ENCODE assay signal across 13 cellular contexts in the genomic region with DNA sequence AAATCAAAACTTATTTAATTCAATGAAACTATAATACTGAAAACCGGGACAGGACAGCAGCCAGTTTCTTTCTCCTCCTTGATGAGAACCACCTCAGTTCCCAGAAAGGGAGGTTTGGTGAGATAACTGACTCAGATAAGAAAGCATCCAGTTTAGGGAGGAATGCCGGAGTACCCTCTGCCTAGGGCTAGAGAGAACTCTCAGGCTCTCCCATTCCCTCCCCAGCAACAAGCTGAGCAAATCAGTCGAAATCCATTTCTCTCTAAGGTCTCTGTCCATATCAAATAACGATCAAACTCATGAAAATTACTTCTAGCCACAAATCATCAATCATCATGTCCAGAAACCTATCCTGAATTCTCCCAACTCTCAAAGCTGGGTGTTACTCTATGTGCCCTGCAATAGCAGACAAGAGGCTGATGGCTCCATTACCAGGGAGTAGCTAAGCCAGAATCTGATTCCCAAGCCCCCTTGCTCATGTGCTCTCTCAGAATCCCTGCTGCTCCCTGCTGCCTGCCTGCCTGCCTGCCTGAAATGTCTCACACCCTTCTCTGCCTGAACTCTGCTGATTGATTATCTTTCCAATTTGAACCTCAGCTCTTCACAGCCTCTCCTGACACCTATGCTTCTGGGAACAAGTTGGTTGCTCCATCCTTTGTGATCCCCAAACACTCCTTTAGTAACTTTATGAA. TPM values are rescaled to one million over a fixed set of nuclear protein-coding genes. Genes with fewer than 3 reads are reported as not detected.
DNase-seq lines count a peak whose midpoint lies in the region; ATAC-seq and TF ChIP-seq lines count a peak whose summit lies in the region.
"Had no signal": no experiment of that assay in that cellular context is flagged by ENCODE, and none has a peak within 500 bp of the region (broad histone marks: within the 10 kb centered on the region; RNA-seq: fewer than 3 reads in every experiment).

No MANE protein-coding gene starts in this region.

- H3K36me3 Mint-ChIP-seq in WTC11 (peaks cover 12% of the 10 kb centered on the region), glutamatergic neuron (ENCODE audit: unreplicated experiment) (peaks cover 4% of the 10 kb centered on the region)

- TF ChIP-seq POLR2A in stomach (IDR thresholded peaks at IDR 0.05), result no peak

- H3K9me3 ChIP-seq in heart right ventricle, result no peaks in the 10 kb centered on the region
- H3K9me3 ChIP-seq in stomach, result no peaks in the 10 kb centered on the region

- H3K4me3 Mint-ChIP-seq in WTC11 (no peak overlapping the region), glutamatergic neuron (ENCODE audit: unreplicated experiment) (peak overlapping the region; percentile 92)

- TF ChIP-seq EP300 in stomach (IDR thresholded peaks at IDR 0.05), result no peak

- H3K27ac ChIP-seq in heart right ventricle (peak overlapping the region in 9 of 10 donors; percentile 42 to 98 (median 83)), stomach (peak overlapping the region in 3 of 5 donors; percentile 13 to 95 (median 18))
- H3K27ac ChIP-seq: RWPE1 had no signal

- H3K36me3 ChIP-seq in heart right ventricle, result peaks cover 0 to 46% (median 13%) of the 10 kb centered on the region in 9 donors
- H3K36me3 ChIP-seq in stomach, result peaks cover 11 to 38% (median 27%) of the 10 kb centered on the region in 4 donors

- intact Hi-C loops in heart right ventricle (cut with DNase I), result loop anchor here in 7 of 10 donors (5.0 to 10.0 kb wide), 5 partner anchors 65 to 1602 kb away; a partner anchor contains a TSS
- intact Hi-C loops in left ventricle myocardium superior (cut with micrococcal nuclease), result no loop called here
- intact Hi-C loops in stomach (cut with DNase I; ENCODE audit: low total_unique reads), result loop anchor here (10.0 kb wide), 1 partner anchor 88 kb away; no protein-coding TSS in a partner anchor

- H3K4me3 ChIP-seq in heart right ventricle, result peak overlapping the region in 9 of 10 donors; percentile 14 to 95 (median 75)
- H3K4me3 ChIP-seq in stomach, result peak overlapping the region in 1 of 4 donors; percentile 67

- no peak for DNase-seq in heart right ventricle
- DNase-seq in left ventricle myocardium superior, result no peak
- DNase-seq in WTC11 (ENCODE audit: low spot score), result no peak
- no peak for DNase-seq in glutamatergic neuron
- no peak for DNase-seq in stomach
- DNase-seq in UCSD-AML1 (lab: John Stamatoyannopoulos, UW; ENCODE audit: unreplicated experiment), result no peak
- no peak for DNase-seq in dedifferentiated amniotic fluid mesenchymal stem cell (ENCODE audit: extremely low spot score)
- no peak for DNase-seq in SIG-M5 (lab: John Stamatoyannopoulos, UW)
- DNase-seq: activated CD4-positive, CD25-positive, alpha-beta regulatory T cell treated with anti-CD3 and anti-CD28 coated beads, Interleukin-2, amount 50 U/mL, for 72 hours; CD4-positive, CD25-positive, alpha-beta regulatory T cell; kidney had no signal

- H3K27ac Mint-ChIP-seq in WTC11, result peak overlapping the region; percentile 73
- peak overlapping the region; percentile 12 for H3K27ac Mint-ChIP-seq in glutamatergic neuron (ENCODE audit: unreplicated experiment)

- no peaks in the 10 kb centered on the region for H3K27me3 Mint-ChIP-seq in WTC11 (ENCODE audit: low read depth)
- H3K27me3 Mint-ChIP-seq in glutamatergic neuron (ENCODE audit: unreplicated experiment), result no peaks in the 10 kb centered on the region
- H3K27me3 Mint-ChIP-seq: CD4-positive, CD25-positive, alpha-beta regulatory T cell; progenitor cell of endocrine pancreas had no signal

- CTCF ChIA-PET in WTC11 (lab: Charles Lee), result interaction anchor here (0.5 to 3.4 kb wide), 5 partner anchors 11 to 152 kb away, joined by 3 to 25 read pairs (median 3); no protein-coding TSS in a partner anchor

- ATAC-seq in heart right ventricle (no peak), left ventricle myocardium superior (no peak), WTC11 (no peak)

- H3K9me3 Mint-ChIP-seq in WTC11, result no peaks in the 10 kb centered on the region
- peaks cover 1% of the 10 kb centered on the region for H3K9me3 Mint-ChIP-seq in glutamatergic neuron (ENCODE audit: unreplicated experiment)

- H3K4me1 ChIP-seq in heart right ventricle (peaks cover 4 to 61% (median 40%) of the 10 kb centered on the region in 9 donors), stomach (peaks cover 22 to 62% (median 39%) of the 10 kb centered on the region in 4 donors)

- WGBS in heart right ventricle, 2 donors, result 53 to 64% methylated on average over 4 of the region's 4 CpGs
- WGBS in stomach, 5 donors, result 72 to 89% (median 79%) methylated on average over 4 of the region's 4 CpGs

- H3K4me1 Mint-ChIP-seq in WTC11 (peaks cover 45% of the 10 kb centered on the region), glutamatergic neuron (ENCODE audit: low read depth, unreplicated experiment) (peaks cover 27% of the 10 kb centered on the region)

- H3K27me3 ChIP-seq in heart right ventricle, result no peaks in the 10 kb centered on the region
- no peaks in the 10 kb centered on the region for H3K27me3 ChIP-seq in stomach

- POLR2A ChIA-PET in WTC11 (lab: Charles Lee), result no interaction called here

- TF ChIP-seq CTCF in heart right ventricle (IDR thresholded peaks at IDR 0.05) (no peak), WTC11 (IDR thresholded peaks at IDR 0.05) (no peak), glutamatergic neuron (IDR thresholded peaks at IDR 0.05; ENCODE audit: partially characterized antibody, unreplicated experiment) (no peak), stomach (IDR thresholded peaks at IDR 0.05) (no peak)

TF ChIP-seq in WTC11, 78 proteins besides CTCF, POLR2A, EP300 and RAD21 (continues in another document):
- TF ChIP-seq ETV6 (CRISPR knock-in tag; IDR thresholded peaks at IDR 0.05) (no peak), ZBTB21 (CRISPR knock-in tag; IDR thresholded peaks at IDR 0.05; ENCODE audit: borderline replicate concordance) (no peak), NR1H2 (CRISPR knock-in tag; IDR thresholded peaks at IDR 0.05) (no peak), ZNF317 (CRISPR knock-in tag; IDR thresholded peaks at IDR 0.05; ENCODE audit: borderline replicate concordance, low read depth) (no peak), CREB1 (CRISPR knock-in tag; IDR thresholded peaks at IDR 0.05) (no peak)
- TF ChIP-seq, protein P1, sequence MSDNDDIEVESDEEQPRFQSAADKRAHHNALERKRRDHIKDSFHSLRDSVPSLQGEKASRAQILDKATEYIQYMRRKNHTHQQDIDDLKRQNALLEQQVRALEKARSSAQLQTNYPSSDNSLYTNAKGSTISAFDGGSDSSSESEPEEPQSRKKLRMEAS (CRISPR knock-in tag; IDR thresholded peaks at IDR 0.05), result no peak
- TF ChIP-seq, protein P2, sequence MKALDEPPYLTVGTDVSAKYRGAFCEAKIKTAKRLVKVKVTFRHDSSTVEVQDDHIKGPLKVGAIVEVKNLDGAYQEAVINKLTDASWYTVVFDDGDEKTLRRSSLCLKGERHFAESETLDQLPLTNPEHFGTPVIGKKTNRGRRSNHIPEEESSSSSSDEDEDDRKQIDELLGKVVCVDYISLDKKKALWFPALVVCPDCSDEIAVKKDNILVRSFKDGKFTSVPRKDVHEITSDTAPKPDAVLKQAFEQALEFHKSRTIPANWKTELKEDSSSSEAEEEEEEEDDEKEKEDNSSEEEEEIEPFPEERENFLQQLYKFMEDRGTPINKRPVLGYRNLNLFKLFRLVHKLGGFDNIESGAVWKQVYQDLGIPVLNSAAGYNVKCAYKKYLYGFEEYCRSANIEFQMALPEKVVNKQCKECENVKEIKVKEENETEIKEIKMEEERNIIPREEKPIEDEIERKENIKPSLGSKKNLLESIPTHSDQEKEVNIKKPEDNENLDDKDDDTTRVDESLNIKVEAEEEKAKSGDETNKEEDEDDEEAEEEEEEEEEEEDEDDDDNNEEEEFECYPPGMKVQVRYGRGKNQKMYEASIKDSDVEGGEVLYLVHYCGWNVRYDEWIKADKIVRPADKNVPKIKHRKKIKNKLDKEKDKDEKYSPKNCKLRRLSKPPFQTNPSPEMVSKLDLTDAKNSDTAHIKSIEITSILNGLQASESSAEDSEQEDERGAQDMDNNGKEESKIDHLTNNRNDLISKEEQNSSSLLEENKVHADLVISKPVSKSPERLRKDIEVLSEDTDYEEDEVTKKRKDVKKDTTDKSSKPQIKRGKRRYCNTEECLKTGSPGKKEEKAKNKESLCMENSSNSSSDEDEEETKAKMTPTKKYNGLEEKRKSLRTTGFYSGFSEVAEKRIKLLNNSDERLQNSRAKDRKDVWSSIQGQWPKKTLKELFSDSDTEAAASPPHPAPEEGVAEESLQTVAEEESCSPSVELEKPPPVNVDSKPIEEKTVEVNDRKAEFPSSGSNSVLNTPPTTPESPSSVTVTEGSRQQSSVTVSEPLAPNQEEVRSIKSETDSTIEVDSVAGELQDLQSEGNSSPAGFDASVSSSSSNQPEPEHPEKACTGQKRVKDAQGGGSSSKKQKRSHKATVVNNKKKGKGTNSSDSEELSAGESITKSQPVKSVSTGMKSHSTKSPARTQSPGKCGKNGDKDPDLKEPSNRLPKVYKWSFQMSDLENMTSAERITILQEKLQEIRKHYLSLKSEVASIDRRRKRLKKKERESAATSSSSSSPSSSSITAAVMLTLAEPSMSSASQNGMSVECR (CRISPR knock-in tag; IDR thresholded peaks at IDR 0.05; ENCODE audit: borderline replicate concordance), result no peak

RNA-seq across cellular contexts. Expression of a gene that starts 3.8 kb away (rescaled TPM):
- total RNA-seq in heart right ventricle, result 1 to 10 TPM; 4.5 to 8.4 (median 5.7) TPM
- polyA plus RNA-seq in heart right ventricle, result 1 to 10 TPM; 2.9 to 7.4 TPM
- total RNA-seq in left ventricle myocardium superior, result 4.5 TPM
- total RNA-seq in WTC11 (2021), result 7.6 to 9.0 TPM (median 8.0 TPM) in 3 replicates
- 9.7 TPM for total RNA-seq in glutamatergic neuron (ENCODE audit: unreplicated experiment)
- total RNA-seq in stomach, result 10 to 100 TPM in 1 of 5 donors, 1 to 10 TPM in 4; 1.3 to 10.5 (median 8.7) TPM
- 10 to 100 TPM in 1 of 3 donors, 1 to 10 TPM in 2; 5.3 to 13.6 (median 8.3) TPM for polyA plus RNA-seq in stomach

RNA-seq across cellular contexts. Expression of a gene that starts 49.4 kb away (rescaled TPM):
- total RNA-seq in heart right ventricle (not detected), left ventricle myocardium superior (not detected), WTC11 (2021) (not detected in 3 replicates), glutamatergic neuron (ENCODE audit: unreplicated experiment) (not detected), stomach (under 1 TPM in 1 of 5 donors, not detected in 4; 0.73 TPM)
- polyA plus RNA-seq in heart right ventricle (not detected), stomach (not detected)
- total RNA-seq: CD4-positive, CD25-positive, alpha-beta regulatory T cell; kidney; progenitor cell of endocrine pancreas had no signal
- polyA plus RNA-seq: CD4-positive, CD25-positive, alpha-beta regulatory T cell had no signal
